Comparison of ENCODE assay signal across 23 cellular contexts in the genomic region with DNA sequence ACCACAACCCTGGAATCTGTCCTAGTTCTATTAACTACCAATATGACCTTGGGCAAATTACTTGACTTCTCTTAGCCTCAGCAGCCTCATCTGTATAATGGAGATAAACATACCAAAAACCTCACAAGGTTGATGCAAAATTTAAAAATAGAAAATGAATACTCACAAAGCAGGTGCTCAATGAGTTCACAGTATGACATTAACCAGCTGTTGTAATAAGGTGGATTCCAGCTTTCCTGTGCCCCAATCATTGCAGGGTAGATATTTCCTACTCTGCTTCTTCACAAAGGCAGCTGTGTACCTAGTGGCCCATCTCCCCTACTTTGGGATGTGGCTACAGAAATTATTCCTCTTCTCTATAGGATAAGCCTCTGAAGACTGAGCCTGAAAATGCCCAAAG. TPM values are rescaled to one million over a fixed set of nuclear protein-coding genes. Genes with fewer than 3 reads are reported as not detected.
DNase-seq lines count a peak whose midpoint lies in the region; ATAC-seq, FAIRE-seq and TF ChIP-seq lines count a peak whose summit lies in the region.
"Had no signal": no experiment of that assay in that cellular context is flagged by ENCODE, and none has a peak within 500 bp of the region (broad histone marks: within the 10 kb centered on the region; RNA-seq: fewer than 3 reads in every experiment).

No MANE protein-coding gene starts in this region.

- H3K27me3 Mint-ChIP-seq in H9 (ENCODE audit: low read depth), result peaks cover under 1% of the 10 kb centered on the region; the same call in 1 of the 2 replicates

- no peaks in the 10 kb centered on the region for H3K9me1 ChIP-seq in K562 (ENCODE audit: control insufficient read depth, insufficient read depth, low read length)

- no peak for TF ChIP-seq RAD21 in K562 (CRISPR knock-in tag; conservative IDR thresholded peaks at IDR 0.05 in 1 of 2, IDR thresholded peaks at IDR 0.05 in 1 of 2)

- no peaks in the 10 kb centered on the region for H3K9me3 Mint-ChIP-seq in H9
- H3K9me3 Mint-ChIP-seq: CD4-positive, alpha-beta memory T cell; GM23338 had no signal

- H4K91ac ChIP-seq in H9 (ENCODE audit: insufficient read length, low read depth, low read length), result no peak overlapping the region

- no peak for DNase-seq in K562 (ENCODE audit: extremely low read depth in 1 of 4, low spot score in 3 of 4)
- DNase-seq in sciatic nerve (ENCODE audit: low spot score), result no peak
- no peak for DNase-seq in H9
- DNase-seq in NCI-H128 (lab: John Stamatoyannopoulos, UW; ENCODE audit: unreplicated experiment), result no peak
- DNase-seq: C1 segment of cervical spinal cord; Calu3; CD4-positive, alpha-beta memory T cell; COR-L47; DMS53; DMS79 treated with DMSO at 0.1 percent for 48 hours; GF-D8; HCEC 1CT had no signal

- no peak overlapping the region for H3K27ac Mint-ChIP-seq in H9
- H3K27ac Mint-ChIP-seq: CD4-positive, alpha-beta memory T cell; GM23338 had no signal

- H2BK5ac ChIP-seq in H9 (ENCODE audit: insufficient read length, low read length), result no peak overlapping the region

- H3K27ac ChIP-seq in K562 (ENCODE audit: extremely low read depth, low read depth, low read length) (no peak overlapping the region), H9 (ENCODE audit: insufficient read length, low read depth, low read length) (no peak overlapping the region)

- POLR2A ChIA-PET in K562 (lab: Yijun Ruan, JAX), result no interaction called here

- no peak overlapping the region for H4K5ac ChIP-seq in H9 (ENCODE audit: insufficient read length, low read depth, low read length)

- no peaks in the 10 kb centered on the region for H3K36me3 ChIP-seq in K562 (ENCODE audit: control insufficient read depth, insufficient read depth, low read length)

- no peak overlapping the region for H2BK12ac ChIP-seq in H9 (ENCODE audit: insufficient read length, low read depth, low read length)

- H3K23ac ChIP-seq in H9 (ENCODE audit: insufficient read length, low read depth, low read length), result no peak overlapping the region

- H2AFZ ChIP-seq in K562 (ENCODE audit: low read depth, low read length) (no peak overlapping the region), H9 (ENCODE audit: low read length) (no peak overlapping the region)
- H2AFZ ChIP-seq: GM23338 had no signal

- no peaks in the 10 kb centered on the region for H3K23me2 ChIP-seq in H9 (ENCODE audit: insufficient read length, low read depth, low read length, poor library complexity, severe bottlenecking)

- no peaks in the 10 kb centered on the region for H3K79me1 ChIP-seq in H9 (ENCODE audit: insufficient read depth, low read depth, low read length, poor library complexity, severe bottlenecking)

- H2AK5ac ChIP-seq in H9 (ENCODE audit: insufficient read length, low read length), result no peak overlapping the region

- H3K79me2 ChIP-seq in K562 (ENCODE audit: control insufficient read depth, insufficient read depth, low read length) (no peaks in the 10 kb centered on the region), H9 (ENCODE audit: insufficient read depth, low read length) (no peaks in the 10 kb centered on the region)

- no peak for TF ChIP-seq POLR2A in K562 (conservative IDR thresholded peaks at IDR 0.05)

- no peaks in the 10 kb centered on the region for H3K4me1 Mint-ChIP-seq in H9
- H3K4me1 Mint-ChIP-seq: CD4-positive, alpha-beta memory T cell had no signal

- H3K14ac ChIP-seq in H9 (ENCODE audit: insufficient read depth, low read length), result no peak overlapping the region

- H3T11ph ChIP-seq in H9 (ENCODE audit: low read length), result no peak overlapping the region

- no peak overlapping the region for H2BK120ac ChIP-seq in H9 (ENCODE audit: low read depth, low read length, poor library complexity, severe bottlenecking)

- H3K4me3 Mint-ChIP-seq in H9, result no peak overlapping the region
- H3K4me3 Mint-ChIP-seq: CD4-positive, alpha-beta memory T cell; GM23338 had no signal

- ATAC-seq in GM21717 (IDR thresholded peaks at IDR 0.05; ENCODE audit: unreplicated experiment) (peak; percentile 72), HG03354 (IDR thresholded peaks at IDR 0.05; ENCODE audit: poor library complexity, severe bottlenecking, unreplicated experiment) (peak; percentile 52), K562 (no peak), sciatic nerve (no peak)
- ATAC-seq: GM23338 had no signal

- no peak overlapping the region for H3K4me3 ChIP-seq in K562
- H3K4me3 ChIP-seq: GM23338 had no signal

- BruUV-seq in K562 (replicated peaks; lab: Mats Ljungman, UMichigan), result no TSS peak

- H4K8ac ChIP-seq in H9 (replicated peaks; ENCODE audit: insufficient read length, low read depth, low read length), result no peak overlapping the region

- no peak overlapping the region for H3K18ac ChIP-seq in H9 (ENCODE audit: insufficient read length, low read depth, low read length)

- in situ Hi-C loops in K562 (cut with MboI), result no loop called here

- no peak overlapping the region for H2BK15ac ChIP-seq in H9 (ENCODE audit: low read depth, low read length)

- intact Hi-C loops in K562 (cut with micrococcal nuclease), result no loop called here
- intact Hi-C loops in sciatic nerve (cut with DNase I), result no loop called here

- no peak overlapping the region for H2BK20ac ChIP-seq in H9 (ENCODE audit: low read depth, low read length, poor library complexity, severe bottlenecking)

- no peak overlapping the region for H3K4me2 ChIP-seq in K562 (ENCODE audit: insufficient read depth, low read length)
- no peak overlapping the region for H3K4me2 ChIP-seq in H9 (ENCODE audit: insufficient read depth, insufficient read length, low read length)
- H3K4me2 ChIP-seq: GM23338 had no signal

- no peak for TF ChIP-seq CTCF in K562 (IDR thresholded peaks at IDR 0.05 in 2 of 3, conservative IDR thresholded peaks at IDR 0.05 in 1 of 3; ENCODE audit: insufficient read depth in 2 of 3, low read depth in 1 of 3, low read length in 3 of 3)
- no peak for TF ChIP-seq CTCF in H9 (conservative IDR thresholded peaks at IDR 0.05)

- H3K56ac ChIP-seq in H9 (ENCODE audit: insufficient read length, low read depth, low read length), result no peak overlapping the region

- no peak for FAIRE-seq in K562 (lab: Jason Lieb, UNC)
- FAIRE-seq: GM12891, GM18507, H54 had no signal

- H3K9ac ChIP-seq in K562 (ENCODE audit: insufficient read depth in 1 of 2, low read depth in 2 of 2, low read length in 2 of 2) (no peak overlapping the region), H9 (ENCODE audit: extremely low read depth, insufficient read length, low read length) (no peak overlapping the region)

- CTCF ChIA-PET in K562 (lab: Yijun Ruan, JAX; ENCODE audit: low intra/inter-chr PET ratio), result no interaction called here

- H3K4me1 ChIP-seq in K562 (replicated peaks in 1 of 2; ENCODE audit: control insufficient read depth in 2 of 2, insufficient read depth in 2 of 2, low read length in 2 of 2) (peaks cover 0 to 6% of the 10 kb centered on the region in 2 experiments; a peak in 3 of 5 replicates), H9 (ENCODE audit: insufficient read depth, low read length) (no peaks in the 10 kb centered on the region)

- TF ChIP-seq EP300 in K562 (IDR thresholded peaks at IDR 0.05; ENCODE audit: low read length), result no peak

- H4K20me1 ChIP-seq in K562 (replicated peaks; ENCODE audit: control insufficient read depth, insufficient read depth, low read length) (no peaks in the 10 kb centered on the region), H9 (ENCODE audit: control insufficient read depth, insufficient read depth, insufficient read length) (no peaks in the 10 kb centered on the region)

- H3K9me3 ChIP-seq in K562 (replicated peaks; ENCODE audit: control insufficient read depth, insufficient read depth, low read depth, low read length) (no peaks in the 10 kb centered on the region), H9 (ENCODE audit: control insufficient read depth, low read depth, low read length) (no peaks in the 10 kb centered on the region)

- H3K36me3 Mint-ChIP-seq in H9 (ENCODE audit: insufficient read depth in 1 of 3, low read depth in 3 of 3), result no peaks in the 10 kb centered on the region
- H3K36me3 Mint-ChIP-seq: CD4-positive, alpha-beta memory T cell had no signal

- no peak overlapping the region for H3K4ac ChIP-seq in H9 (ENCODE audit: low read depth, low read length)

- H3K27me3 ChIP-seq in K562 (ENCODE audit: control insufficient read depth in 2 of 2, insufficient read depth in 2 of 2, low read length in 2 of 2), result no peaks in the 10 kb centered on the region
- no peaks in the 10 kb centered on the region for H3K27me3 ChIP-seq in H9 (ENCODE audit: insufficient read depth, low read length)

TF ChIP-seq in K562, 482 proteins besides CTCF, POLR2A, EP300 and RAD21:
- no peak for TF ChIP-seq CSDE1 (IDR thresholded peaks at IDR 0.05)
- TF ChIP-seq RBM25 (IDR thresholded peaks at IDR 0.05; ENCODE audit: low read depth, low read length, severe bottlenecking), result peak; percentile 39
TF ChIP-seq in K562: peak in this region for 1.

RNA-seq across cellular contexts. Expression of gene HTR4, which starts 8.8 kb away (rescaled TPM):
- 0.77 and 0.90 TPM in 2 replicates for total RNA-seq in K562 (2011; cell fraction: chromatin; rRNA removed; ENCODE audit: low replicate concordance)
- 0.17 and 0.26 TPM in 2 replicates for total RNA-seq in K562 (2011; cell fraction: nucleolus; rRNA removed)
- 0.37 and 0.61 TPM in 2 replicates for total RNA-seq in K562 (2011; cell fraction: nucleoplasm; rRNA removed)
- total RNA-seq in K562 (2014; rRNA removed) (not detected in 2 replicates), K562 (2014; rRNA removed; fragmentation: Illumina TruSeq; extraction: Trizol) (not detected in 2 replicates), K562 (2015; rRNA removed; fragmentation: Illumina TruSeq; extraction: Trizol) (not detected in 2 replicates), K562 (2021) (not detected in 2 replicates), sciatic nerve (0.13 TPM), H9 (2021) (not detected in 2 replicates)
- polyA plus RNA-seq in K562 (2011; rRNA removed) (0.13 TPM in 1 of 2 replicates, not detected in the other), K562 (2014; fragmentation: Illumina TruSeq; extraction: Trizol) (not detected in 2 replicates), K562 (2014; fragmentation: Nextera tagmentation; extraction: Ambion mirVana) (not detected), K562 (2014; rRNA removed) (0.09 TPM in 1 of 2 replicates, not detected in the other)
- polyA plus RNA-seq in K562 (2011; cell fraction: cytosol; rRNA removed), result 0.03 and 0.13 TPM in 2 replicates
- polyA plus RNA-seq in K562 (2011; cell fraction: nucleus; rRNA removed), result 0.17 TPM in 1 of 2 replicates, not detected in the other
- polyA plus RNA-seq in K562 (2012), result not detected in 2 replicates
- 0.15 and 0.60 TPM in 2 replicates for polyA minus RNA-seq in K562 (2011; rRNA and poly(A)+ RNA removed)
- not detected in 2 replicates for polyA minus RNA-seq in K562 (2011; cell fraction: cytosol; rRNA and poly(A)+ RNA removed)
- not detected in 2 replicates for polyA minus RNA-seq in K562 (2011; cell fraction: nucleus; rRNA and poly(A)+ RNA removed)
- total RNA-seq: A172; A673; Calu3; CD4-positive, alpha-beta memory T cell; Daoy; G401 had no signal
- polyA plus RNA-seq: BJ; CD4-positive, alpha-beta memory T cell; GM23338 had no signal

Comparison
In these comparisons a context has a peak if more than half of its experiments do, and no peak if none do; other contexts are left out.
1. ATAC-seq: peak in GM21717 (single experiment) and HG03354 (single experiment); none in K562 (single experiment) and sciatic nerve (single experiment).